Comparison of ENCODE assay signal across 26 cellular contexts in genomic region chr5:2184024-2184362, GRCh38.
A peak's percentile ranks its signal among the peaks of the same experiment; 100 is the strongest.
DNase-seq lines count a peak whose midpoint lies in the region; ATAC-seq and TF ChIP-seq lines count a peak whose summit lies in the region.
"Had no signal": no experiment of that assay in that cellular context is flagged by ENCODE, and none has a peak within 500 bp of the region (broad histone marks: within the 10 kb centered on the region; RNA-seq: fewer than 3 reads in every experiment).

No MANE protein-coding gene starts in this region.

- intact Hi-C loops in left ventricle myocardium superior (cut with micrococcal nuclease) (no loop called here), upper lobe of right lung (cut with DNase I) (no loop called here)

- H3K27ac Mint-ChIP-seq in neural crest cell (ENCODE audit: unreplicated experiment) = peak overlapping the region; percentile 39
- H3K27ac Mint-ChIP-seq: GM23338 had no signal

- H3K4me3 ChIP-seq in right atrium auricular region (no peak overlapping the region), upper lobe of right lung (no peak overlapping the region)
- H3K4me3 ChIP-seq: GM12878, GM23338, MG63, SJCRH30 had no signal

- ATAC-seq in left ventricle myocardium superior (peak; percentile 65), upper lobe of right lung (no peak)
- ATAC-seq in activated CD4-positive, CD25-positive, alpha-beta regulatory T cell treated with anti-CD3 and anti-CD28 coated beads, Interleukin-2, amount 50 U/mL, for 24 hours = no peak
- ATAC-seq: GM12878, GM23338, HCT116 had no signal

- H3K27ac ChIP-seq in right atrium auricular region (no peak overlapping the region), upper lobe of right lung (peak overlapping the region; percentile 58)
- H3K27ac ChIP-seq: SJCRH30 had no signal

- DNase-seq in left ventricle myocardium superior (no peak), right atrium auricular region (ENCODE audit: low spot score) (no peak), left kidney (ENCODE audit: low read depth, low spot score) (peak; percentile 70), neural crest cell (ENCODE audit: low read depth, low spot score) (no peak), upper lobe of right lung (no peak), NCI-H2107 treated with DMSO at 0.1 percent for 48 hours (lab: John Stamatoyannopoulos, UW; ENCODE audit: unreplicated experiment) (no peak), SHP77 treated with DMSO at 0.1 percent for 48 hours (lab: John Stamatoyannopoulos, UW) (no peak)
- DNase-seq: BE2C; CD8-positive, alpha-beta memory T cell; DMS53; EL; Kasumi-1; MG63; NCI-H1048; NCI-H1436; NCI-H2029; NCI-H2171 treated with DMSO at 0.1 percent for 48 hours; NCI-H446 treated with DMSO at 0.1 percent for 48 hours; NCI-H82; OCI-M1; SJCRH30 had no signal

- H3K9me3 ChIP-seq in right atrium auricular region = no peaks in the 10 kb centered on the region
- no peaks in the 10 kb centered on the region for H3K9me3 ChIP-seq in upper lobe of right lung
- H3K9me3 ChIP-seq: BE2C, MG63, SJCRH30 had no signal

- no peak for TF ChIP-seq CTCF in right atrium auricular region (IDR thresholded peaks at IDR 0.05)
- no peak for TF ChIP-seq CTCF in neural crest cell (conservative IDR thresholded peaks at IDR 0.05)
- no peak for TF ChIP-seq CTCF in upper lobe of right lung (IDR thresholded peaks at IDR 0.05)

- no peaks in the 10 kb centered on the region for H3K27me3 ChIP-seq in right atrium auricular region
- H3K27me3 ChIP-seq in upper lobe of right lung = no peaks in the 10 kb centered on the region
- H3K27me3 ChIP-seq: BE2C, MG63, SJCRH30 had no signal

- H3K36me3 Mint-ChIP-seq in neural crest cell (ENCODE audit: low read depth) = no peaks in the 10 kb centered on the region
- H3K36me3 Mint-ChIP-seq: CD8-positive, alpha-beta memory T cell; IgD-negative memory B cell had no signal

- no peaks in the 10 kb centered on the region for H3K4me1 ChIP-seq in right atrium auricular region
- no peaks in the 10 kb centered on the region for H3K4me1 ChIP-seq in upper lobe of right lung
- H3K4me1 ChIP-seq: BE2C, SJCRH30 had no signal

- H3K9me3 Mint-ChIP-seq in neural crest cell = no peaks in the 10 kb centered on the region
- H3K9me3 Mint-ChIP-seq: CD8-positive, alpha-beta memory T cell; GM23338 had no signal

- peaks cover 13% of the 10 kb centered on the region for H3K4me1 Mint-ChIP-seq in neural crest cell
- H3K4me1 Mint-ChIP-seq: CD8-positive, alpha-beta memory T cell; GM23338; IgD-negative memory B cell had no signal

- H3K4me3 Mint-ChIP-seq in neural crest cell = no peak overlapping the region
- H3K4me3 Mint-ChIP-seq: CD8-positive, alpha-beta memory T cell; GM23338; IgD-negative memory B cell had no signal

- H3K36me3 ChIP-seq in right atrium auricular region = no peaks in the 10 kb centered on the region
- no peaks in the 10 kb centered on the region for H3K36me3 ChIP-seq in upper lobe of right lung
- H3K36me3 ChIP-seq: BE2C, MG63, SJCRH30 had no signal

- peaks cover 1% of the 10 kb centered on the region for H3K27me3 Mint-ChIP-seq in neural crest cell (ENCODE audit: low read depth)
